10 cellular contexts compared by ENCODE assay signal in genomic region chr20:41031243-41031619, GRCh38. TPM values are rescaled to one million over a fixed set of nuclear protein-coding genes. Genes with fewer than 3 reads are reported as not detected.
DNase-seq lines count a peak whose midpoint lies in the region; ATAC-seq, FAIRE-seq and TF ChIP-seq lines count a peak whose summit lies in the region.
"Had no signal": no experiment of that assay in that cellular context is flagged by ENCODE, and none has a peak within 500 bp of the region (broad histone marks: within the 10 kb centered on the region; RNA-seq: fewer than 3 reads in every experiment).

No MANE protein-coding gene starts in this region.

- peak overlapping the region; percentile 86 for H3K4me3 ChIP-seq in DOHH2 (ENCODE audit: low read length)
- H3K4me3 ChIP-seq in OCI-LY7 (ENCODE audit: low read depth, low read length, poor library complexity, severe bottlenecking) = peak overlapping the region; percentile 88
- H3K4me3 ChIP-seq in endothelial cell of umbilical vein (replicated peaks in 1 of 3; ENCODE audit: insufficient read depth in 1 of 3, low read depth in 1 of 3, low read length in 3 of 3) = peak overlapping the region in 2 of 3 experiments; percentile 96 to 98
- no peak overlapping the region for H3K4me3 ChIP-seq in parathyroid adenoma (ENCODE audit: low read depth, low read length)

- no peaks in the 10 kb centered on the region for H3F3A ChIP-seq in DOHH2 (ENCODE audit: control insufficient read depth, insufficient read depth)

- H3K4me1 ChIP-seq in DOHH2 (ENCODE audit: control insufficient read depth, low read length) = peaks cover 62% of the 10 kb centered on the region
- peaks cover 75% of the 10 kb centered on the region for H3K4me1 ChIP-seq in OCI-LY7 (ENCODE audit: insufficient read depth, low read length, poor library complexity, severe bottlenecking)
- peaks cover 40% of the 10 kb centered on the region for H3K4me1 ChIP-seq in endothelial cell of umbilical vein (ENCODE audit: control insufficient read depth, extremely low read depth, insufficient read depth, low read length)
- peaks cover 20% of the 10 kb centered on the region for H3K4me1 ChIP-seq in parathyroid adenoma

- H3K27me3 ChIP-seq in DOHH2 (ENCODE audit: control insufficient read depth, low read length) (no peaks in the 10 kb centered on the region), endothelial cell of umbilical vein (ENCODE audit: control insufficient read depth in 2 of 2, insufficient read depth in 2 of 2, low read length in 2 of 2) (no peaks in the 10 kb centered on the region), parathyroid adenoma (ENCODE audit: control insufficient read depth, insufficient read depth, low read length) (no peaks in the 10 kb centered on the region)

- intact Hi-C loops in OCI-LY7 (cut with micrococcal nuclease; ENCODE audit: unreplicated experiment) (loop anchor here (2.0 kb wide), 1 partner anchor 64 kb away; no protein-coding TSS in a partner anchor), endothelial cell of umbilical vein (cut with micrococcal nuclease) (loop anchor here (2.0 kb wide), 1 partner anchor 14 kb away; no protein-coding TSS in a partner anchor)

- TF ChIP-seq POLR2A in endothelial cell of umbilical vein (IDR thresholded peaks at IDR 0.05; ENCODE audit: low read depth, low read length) = no peak

- TF ChIP-seq CTCF in DOHH2 (IDR thresholded peaks at IDR 0.05; ENCODE audit: low read depth, low read length, poor library complexity, severe bottlenecking) = no peak
- no peak for TF ChIP-seq CTCF in OCI-LY7 (conservative IDR thresholded peaks at IDR 0.05; ENCODE audit: low read length)
- TF ChIP-seq CTCF in endothelial cell of umbilical vein (IDR thresholded peaks at IDR 0.05; ENCODE audit: extremely low read depth in 1 of 2, insufficient read depth in 1 of 2, low read depth in 1 of 2, low read length in 2 of 2) = no peak
- no peak for TF ChIP-seq CTCF in parathyroid adenoma (IDR thresholded peaks at IDR 0.05)

- H3K9ac ChIP-seq in endothelial cell of umbilical vein (replicated peaks; ENCODE audit: extremely low read depth, insufficient read depth, low read length) = no peak overlapping the region
- H3K9ac ChIP-seq in parathyroid adenoma = no peak overlapping the region

- H3K79me2 ChIP-seq in DOHH2 (ENCODE audit: control insufficient read depth, low read length) = peaks cover 83% of the 10 kb centered on the region
- peaks cover 83% of the 10 kb centered on the region for H3K79me2 ChIP-seq in OCI-LY7 (ENCODE audit: insufficient read depth, low read depth, low read length)
- peaks cover 75% of the 10 kb centered on the region for H3K79me2 ChIP-seq in endothelial cell of umbilical vein (ENCODE audit: control insufficient read depth, insufficient read depth, low read length)
- H3K79me2 ChIP-seq in parathyroid adenoma = peaks cover 63% of the 10 kb centered on the region

- no peaks in the 10 kb centered on the region for H3K9me1 ChIP-seq in endothelial cell of umbilical vein (replicated peaks; ENCODE audit: control insufficient read depth, extremely low read depth, insufficient read depth, low read length)

- CTCF ChIA-PET in OCI-LY7 (lab: Charles Lee; ENCODE audit: unreplicated experiment) (interaction anchor here (1.1 to 2.8 kb wide), 3 partner anchors 30 to 43 kb away, joined by 3 to 15 read pairs (median 4); no protein-coding TSS in a partner anchor), endothelial cell of umbilical vein (lab: Charles Lee) (interaction anchor here (1.0 to 9.0 kb wide), 10 partner anchors 9 to 64 kb away, joined by 3 to 87 read pairs (median 8); no protein-coding TSS in a partner anchor)

- H3K27ac ChIP-seq in DOHH2 (ENCODE audit: low read depth, low read length) (no peak overlapping the region), OCI-LY7 (ENCODE audit: low read depth, low read length, poor library complexity, severe bottlenecking) (no peak overlapping the region), endothelial cell of umbilical vein (ENCODE audit: insufficient read depth, low read depth, low read length) (no peak overlapping the region), parathyroid adenoma (no peak overlapping the region)

- H3K36me3 ChIP-seq in DOHH2 (ENCODE audit: control insufficient read depth, low read length) = peaks cover 75% of the 10 kb centered on the region
- H3K36me3 ChIP-seq in OCI-LY7 (ENCODE audit: insufficient read depth, low read length) = peaks cover 74% of the 10 kb centered on the region
- H3K36me3 ChIP-seq in endothelial cell of umbilical vein (ENCODE audit: control insufficient read depth in 2 of 2, extremely low read depth in 1 of 2, insufficient read depth in 2 of 2, low read length in 2 of 2) = no peaks in the 10 kb centered on the region
- H3K36me3 ChIP-seq in parathyroid adenoma (ENCODE audit: control insufficient read depth, insufficient read depth, low read length) = no peaks in the 10 kb centered on the region

- no peak for FAIRE-seq in endothelial cell of umbilical vein (lab: Jason Lieb, UNC)

- BruUV-seq in OCI-LY7 (replicated peaks; lab: Mats Ljungman, UMichigan) (no TSS peak), endothelial cell of umbilical vein (replicated peaks; lab: Mats Ljungman, UMichigan) (no TSS peak)

- H2AFZ ChIP-seq in OCI-LY7 (ENCODE audit: low read length) = no peak overlapping the region
- H2AFZ ChIP-seq in endothelial cell of umbilical vein (ENCODE audit: low read depth, low read length) = no peak overlapping the region
- H2AFZ ChIP-seq in parathyroid adenoma = no peak overlapping the region

- H3K9me3 ChIP-seq in DOHH2 (ENCODE audit: control insufficient read depth, insufficient read depth, low read length) (no peaks in the 10 kb centered on the region), OCI-LY7 (ENCODE audit: low read length) (no peaks in the 10 kb centered on the region), endothelial cell of umbilical vein (replicated peaks; ENCODE audit: control insufficient read depth, insufficient read depth, low read length) (no peaks in the 10 kb centered on the region), parathyroid adenoma (ENCODE audit: control insufficient read depth, low read length) (no peaks in the 10 kb centered on the region)

- POLR2A ChIA-PET in OCI-LY7 (lab: Charles Lee) (interaction anchor here (0.6 to 7.6 kb wide), 13 partner anchors 8 to 132 kb away, joined by 3 to 88 read pairs (median 5); no protein-coding TSS in a partner anchor), endothelial cell of umbilical vein (lab: Charles Lee) (interaction anchor here (1.1 to 2.5 kb wide), 2 partner anchors 40 to 45 kb away, joined by 3 to 12 read pairs; no protein-coding TSS in a partner anchor)

- dilution Hi-C loops in endothelial cell of umbilical vein (cut with MboI; ENCODE audit: extremely low pct_ligation_motif_present, low sequenced_read_pairs) = no loop called here

- peaks cover 37% of the 10 kb centered on the region; the same call in 1 of the 2 replicates for H4K20me1 ChIP-seq in DOHH2 (ENCODE audit: control insufficient read depth, insufficient read depth, low read depth, low read length)
- peaks cover 64% of the 10 kb centered on the region for H4K20me1 ChIP-seq in OCI-LY7 (ENCODE audit: insufficient read depth, low read length)
- H4K20me1 ChIP-seq in endothelial cell of umbilical vein (replicated peaks; ENCODE audit: control insufficient read depth, extremely low read depth, insufficient read depth, low read length) = peaks cover 27% of the 10 kb centered on the region

- DNase-seq in OCI-LY7 (ENCODE audit: low spot score) (no peak), endothelial cell of umbilical vein (ENCODE audit: low read depth, low spot score) (no peak), HK-2 (ENCODE audit: unreplicated experiment) (no peak), AG20443 (ENCODE audit: low spot score) (no peak)
- no peak for DNase-seq in effector CD4-positive, alpha-beta T cell
- DNase-seq: stimulated activated CD4-positive, alpha-beta T cell treated with anti-CD3 and anti-CD28 coated beads, Interleukin-2, amount 100 ng/mL, for 48 hours; SW 1271 had no signal

- H3K4me2 ChIP-seq in DOHH2 (ENCODE audit: low read length) (peak overlapping the region; percentile 76), OCI-LY7 (ENCODE audit: low read length) (peak overlapping the region; percentile 92), endothelial cell of umbilical vein (ENCODE audit: insufficient read depth, low read length) (peak overlapping the region; percentile 100), parathyroid adenoma (ENCODE audit: low read length) (peak overlapping the region; percentile 90)

- ATAC-seq in HG02840 (IDR thresholded peaks at IDR 0.05; ENCODE audit: low FRiP score, unreplicated experiment) = no peak

- H3K9me2 ChIP-seq in DOHH2 (replicated peaks; ENCODE audit: control insufficient read depth, low read length) (no peaks in the 10 kb centered on the region), OCI-LY7 (ENCODE audit: insufficient read depth, low read length) (no peaks in the 10 kb centered on the region)

TF ChIP-seq in endothelial cell of umbilical vein, 7 proteins besides CTCF, POLR2A, EP300 and RAD21:
- TF ChIP-seq FOS (IDR thresholded peaks at IDR 0.05; ENCODE audit: borderline replicate concordance, insufficient read depth, low read length) = no peak
- TF ChIP-seq GATA2 (IDR thresholded peaks at IDR 0.05; ENCODE audit: insufficient read depth, insufficient read length, low read depth, low read length) = no peak
- no peak for TF ChIP-seq MYC (IDR thresholded peaks at IDR 0.05; ENCODE audit: low read depth, low read length)
- no peak for TF ChIP-seq POLR2AphosphoS5 (IDR thresholded peaks at IDR 0.05; ENCODE audit: insufficient read depth, low read depth, low read length)
- no peak for TF ChIP-seq EZH2 (IDR thresholded peaks at IDR 0.05; ENCODE audit: borderline replicate concordance, low read depth, low read length, severe bottlenecking)
- no peak for TF ChIP-seq MAX (IDR thresholded peaks at IDR 0.05; ENCODE audit: insufficient read depth, insufficient read length)
- TF ChIP-seq JUN (IDR thresholded peaks at IDR 0.05; ENCODE audit: borderline replicate concordance, insufficient read depth, insufficient read length, low read depth) = no peak

RNA-seq across cellular contexts. Expression of gene TOP1, which starts 2.6 kb away (rescaled TPM):
- total RNA-seq in OCI-LY7 (2014; rRNA removed; shearing (Covaris generic)) = 44.6 and 53.0 TPM in 2 replicates
- total RNA-seq in OCI-LY7 (2022) = 168 and 200 TPM in 2 replicates
- total RNA-seq in endothelial cell of umbilical vein = 75.1 and 77.4 TPM in 2 replicates
- polyA plus RNA-seq in endothelial cell of umbilical vein = 3.7 and 7.0 TPM in 2 replicates
- polyA plus RNA-seq in endothelial cell of umbilical vein (2011; cell fraction: cytosol; rRNA removed) = 13.9 and 14.1 TPM in 2 replicates
- polyA plus RNA-seq in endothelial cell of umbilical vein (2011; cell fraction: nucleus; rRNA removed) = 23.7 and 33.5 TPM in 2 replicates
- 68.9 and 93.6 TPM in 2 replicates for polyA plus RNA-seq in endothelial cell of umbilical vein (2012)
- 8.9 and 12.3 TPM in 2 replicates for polyA minus RNA-seq in endothelial cell of umbilical vein
- polyA minus RNA-seq in endothelial cell of umbilical vein (2011; cell fraction: cytosol; rRNA and poly(A)+ RNA removed) = 26.7 TPM
- 15.4 and 17.3 TPM in 2 replicates for polyA minus RNA-seq in endothelial cell of umbilical vein (2011; cell fraction: nucleus; rRNA and poly(A)+ RNA removed)
